In the genomic region with DNA sequence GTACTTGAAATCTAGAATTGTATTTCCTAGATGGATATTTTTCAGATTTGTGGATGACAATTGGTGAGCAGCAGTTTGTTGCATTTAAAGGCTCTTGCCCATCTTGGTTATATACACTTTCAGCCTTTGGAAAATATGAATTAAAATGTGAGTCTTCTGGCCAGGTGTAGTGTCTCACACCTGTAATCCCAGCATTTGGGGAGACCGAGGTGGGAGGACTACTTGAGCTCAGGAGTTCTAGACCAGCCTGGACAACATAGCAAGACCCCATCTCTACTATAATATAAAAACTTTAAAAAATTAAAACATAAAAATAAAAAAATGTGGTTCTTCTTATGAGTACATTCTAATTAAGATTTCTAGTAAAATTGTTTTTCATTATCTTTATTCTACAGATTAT, we compare ENCODE assay signal across 26 cellular contexts.
"Had no signal": no experiment of that assay in that cellular context is flagged by ENCODE, and none has a peak within 500 bp of the region (broad histone marks: within the 10 kb centered on the region; RNA-seq: fewer than 3 reads in every experiment).

No MANE protein-coding gene starts in this region.

- H3K4me1 ChIP-seq: suprapubic skin, uterus had no signal

- ATAC-seq: natural killer cell; sciatic nerve; stimulated activated naive B cell treated with anti-CD40 and anti-IgM and Interleukin-4, amounts not matched to agents 10 μg/mL and 1 μg/mL and 100 μg/mL, for 72 hours; stimulated activated naive CD8-positive, alpha-beta T cell treated with anti-CD3 and anti-CD28 coated beads, Interleukin-15, Interleukin-2, amounts not matched to agents 100 U/mL and 50 U/mL, for 24 hours had no signal

- H3K9me3 ChIP-seq: left ventricle myocardium inferior, ovary, right atrium auricular region, suprapubic skin, thoracic aorta, tibial nerve, uterus had no signal

- H3K4me1 Mint-ChIP-seq: immature natural killer cell, mesothelial cell of epicardium, naive B cell, nephron progenitor cell had no signal

- H3K27ac ChIP-seq: left ventricle myocardium inferior, ovary, right atrium auricular region, skin epidermis, suprapubic skin, thoracic aorta, tibial nerve, uterus had no signal

- H3K9me3 Mint-ChIP-seq: immature natural killer cell; mesothelial cell of epicardium; naive B cell; natural killer cell; nephron progenitor cell; stimulated activated naive B cell treated with anti-CD40 and anti-IgM and Interleukin-4, amounts not matched to agents 10 μg/mL and 1 μg/mL and 100 μg/mL, for 72 hours; type B pancreatic cell had no signal

- H3K36me3 ChIP-seq: ovary, uterus had no signal

- H3K4me3 Mint-ChIP-seq: immature natural killer cell; mesothelial cell of epicardium; naive B cell; natural killer cell; nephron progenitor cell; stimulated activated naive B cell treated with anti-CD40 and anti-IgM and Interleukin-4, amounts not matched to agents 10 μg/mL and 1 μg/mL and 100 μg/mL, for 72 hours; type B pancreatic cell had no signal

- FAIRE-seq: islet of Langerhans had no signal

- DNase-seq: hippocampal formation; immature natural killer cell; left ventricle myocardium inferior; mesendoderm; naive B cell; natural killer cell; nephron progenitor cell; ovary; stimulated activated CD4-positive, alpha-beta T cell treated with anti-CD3 and anti-CD28 coated beads, Interleukin-12 subunit alpha, Interleukin-12 subunit beta, amount 100 ng/mL, for 4 hours; stimulated activated CD4-positive, alpha-beta T cell treated with anti-CD3 and anti-CD28 coated beads, Interleukin-15, amount 100 ng/mL, for 24 hours; stimulated activated CD4-positive, alpha-beta T cell treated with anti-CD3 and anti-CD28 coated beads, Interleukin-2, amount 100 ng/mL, for 24 hours; stimulated activated CD4-positive, alpha-beta T cell treated with anti-CD3 and anti-CD28 coated beads, Interleukin-4, amount 100 ng/mL, for 1 hour; stimulated activated naive B cell treated with anti-CD40 and anti-IgM and Interleukin-4, amounts not matched to agents 10 μg/mL and 1 μg/mL and 100 μg/mL, for 72 hours; stimulated activated naive CD8-positive, alpha-beta T cell treated with anti-CD3 and anti-CD28 coated beads, Interleukin-15, Interleukin-2, amounts not matched to agents 100 U/mL and 50 U/mL, for 24 hours; uterus had no signal

- H3K27me3 ChIP-seq: ovary, right atrium auricular region, suprapubic skin, tibial nerve, uterus had no signal

- H3K27me3 Mint-ChIP-seq: naive B cell; progenitor cell of endocrine pancreas; stimulated activated naive B cell treated with anti-CD40 and anti-IgM and Interleukin-4, amounts not matched to agents 10 μg/mL and 1 μg/mL and 100 μg/mL, for 72 hours; type B pancreatic cell had no signal

- H3K4me3 ChIP-seq: left ventricle myocardium inferior, lung, ovary, right atrium auricular region, skin epidermis, suprapubic skin, thoracic aorta, tibial nerve, uterus had no signal

- H3K27ac Mint-ChIP-seq: immature natural killer cell; mesothelial cell of epicardium; naive B cell; natural killer cell; nephron progenitor cell; progenitor cell of endocrine pancreas; stimulated activated naive B cell treated with anti-CD40 and anti-IgM and Interleukin-4, amounts not matched to agents 10 μg/mL and 1 μg/mL and 100 μg/mL, for 72 hours; type B pancreatic cell had no signal
